ENCODE assay signal across 15 cellular contexts in the genomic region with DNA sequence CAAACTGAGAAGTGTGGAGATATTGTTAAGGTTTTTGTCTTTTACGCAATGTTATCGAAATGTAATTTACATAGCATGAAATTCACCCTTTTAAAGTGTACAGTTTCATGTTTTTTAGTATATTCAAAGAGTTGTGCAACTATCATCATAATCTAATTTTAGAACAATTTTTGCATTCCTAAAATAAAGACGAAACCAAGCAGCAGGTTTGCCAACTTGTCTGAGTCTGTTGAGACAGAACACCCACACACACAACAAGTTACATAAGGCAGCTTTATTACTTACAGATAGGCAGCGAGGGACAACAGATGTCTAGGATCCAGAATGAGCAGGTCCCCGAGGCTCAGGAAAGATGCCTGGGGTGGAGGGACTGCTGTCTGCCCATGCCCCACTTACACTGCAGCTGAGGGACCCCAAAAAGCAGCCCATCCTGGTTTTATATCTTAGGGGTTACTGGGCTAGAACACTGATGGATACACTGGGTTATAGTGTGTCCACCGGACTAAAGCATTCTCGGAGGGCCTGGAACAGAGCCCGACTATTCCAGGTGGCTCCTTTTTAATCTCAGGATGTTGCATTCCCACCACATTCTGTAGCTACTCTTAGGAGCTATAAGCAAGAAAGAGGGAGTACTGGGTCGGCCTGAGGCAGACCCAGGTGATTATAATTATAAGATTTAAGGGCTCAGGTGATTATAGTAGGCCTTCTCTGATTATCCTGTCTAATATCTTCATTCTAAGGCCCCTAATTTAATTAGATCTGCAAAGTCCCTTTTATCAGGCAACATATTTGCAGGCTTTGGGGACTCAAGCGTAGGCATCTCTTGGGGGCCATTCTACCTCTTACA.
DNase-seq lines count a peak whose midpoint lies in the region; TF ChIP-seq lines count a peak whose summit lies in the region.
"Had no signal": no experiment of that assay in that cellular context is flagged by ENCODE, and none has a peak within 500 bp of the region (broad histone marks: within the 10 kb centered on the region; RNA-seq: fewer than 3 reads in every experiment).

No MANE protein-coding gene starts in this region.

- H3K4me3 ChIP-seq in AG09309 (ENCODE audit: control insufficient read depth, low read depth, low read length): no peak overlapping the region; the same call in 1 of the 2 replicates
- H3K4me3 ChIP-seq in GM12865 (ENCODE audit: low read depth, low read length): no peak overlapping the region
- H3K4me3 ChIP-seq in adipocyte (ENCODE audit: low read length): peak overlapping the region; percentile 65
- no peak overlapping the region for H3K4me3 ChIP-seq in fibroblast of villous mesenchyme (ENCODE audit: low read depth, low read length)
- H3K4me3 ChIP-seq in endodermal cell (ENCODE audit: low read length): no peak overlapping the region
- H3K4me3 ChIP-seq: BLaER1 treated with 17β-estradiol and CSF1 and Interleukin-3, amounts not matched to agents 10 nM and 100 nM; K562 had no signal

- no peaks in the 10 kb centered on the region for H3K27me3 Mint-ChIP-seq in endodermal cell (ENCODE audit: insufficient read depth)
- H3K27me3 Mint-ChIP-seq in immature natural killer cell (ENCODE audit: low read depth in 3 of 3): no peaks in the 10 kb centered on the region

- WGBS in endodermal cell (ENCODE audit: insufficient coverage in 1 of 2, insufficient read length in 1 of 2), 2 experiments: 93 to 96% methylated on average over 5 to 8 of the region's 10 CpGs

- H3K36me3 ChIP-seq in adipocyte (ENCODE audit: control insufficient read depth, insufficient read depth, low read length, severe bottlenecking): no peaks in the 10 kb centered on the region
- H3K36me3 ChIP-seq in endodermal cell (ENCODE audit: control insufficient read depth, insufficient read depth, low read length): no peaks in the 10 kb centered on the region
- H3K36me3 ChIP-seq: BLaER1 treated with 17β-estradiol and CSF1 and Interleukin-3, amounts not matched to agents 10 nM and 100 nM had no signal

- H3K9me3 ChIP-seq in adipocyte (ENCODE audit: control insufficient read depth, low read length): no peaks in the 10 kb centered on the region
- H3K9me3 ChIP-seq in endodermal cell (ENCODE audit: control insufficient read depth, low read length): no peaks in the 10 kb centered on the region
- H3K9me3 ChIP-seq: BLaER1 treated with 17β-estradiol and CSF1 and Interleukin-3, amounts not matched to agents 10 nM and 100 nM had no signal

- H3K27ac ChIP-seq in endodermal cell (ENCODE audit: low read depth, low read length): no peak overlapping the region
- H3K27ac ChIP-seq: BLaER1 treated with 17β-estradiol and CSF1 and Interleukin-3, amounts not matched to agents 10 nM and 100 nM had no signal

- H3K4me3 Mint-ChIP-seq in endodermal cell: no peak overlapping the region
- H3K4me3 Mint-ChIP-seq in immature natural killer cell: no peak overlapping the region
- H3K4me3 Mint-ChIP-seq: activated CD8-positive, alpha-beta T cell treated with anti-CD3 and anti-CD28 coated beads, Interleukin-2, amount 10 ng/mL, durations not matched to agents 7 days and 5 days; natural killer cell; type B pancreatic cell had no signal

- H3K27ac Mint-ChIP-seq in endodermal cell (no peak overlapping the region), immature natural killer cell (no peak overlapping the region)
- H3K27ac Mint-ChIP-seq: activated CD8-positive, alpha-beta T cell treated with anti-CD3 and anti-CD28 coated beads, Interleukin-2, amount 10 ng/mL, durations not matched to agents 7 days and 5 days; natural killer cell; type B pancreatic cell had no signal

- H3K36me3 Mint-ChIP-seq in endodermal cell (ENCODE audit: low read depth) (no peaks in the 10 kb centered on the region), immature natural killer cell (no peaks in the 10 kb centered on the region)
- H3K36me3 Mint-ChIP-seq: natural killer cell, type B pancreatic cell had no signal

- no peaks in the 10 kb centered on the region for H3K9me3 Mint-ChIP-seq in endodermal cell
- H3K9me3 Mint-ChIP-seq in immature natural killer cell: peaks cover 0 to 9% (median 3%) of the 10 kb centered on the region in 6 donors
- H3K9me3 Mint-ChIP-seq: type B pancreatic cell had no signal

- no peaks in the 10 kb centered on the region for H3K27me3 ChIP-seq in adipocyte (replicated peaks; ENCODE audit: control insufficient read depth, insufficient read depth, low read length)
- no peaks in the 10 kb centered on the region for H3K27me3 ChIP-seq in endodermal cell (ENCODE audit: control insufficient read depth, insufficient read depth, low read length, poor library complexity, severe bottlenecking)
- H3K27me3 ChIP-seq: BLaER1 treated with 17β-estradiol and CSF1 and Interleukin-3, amounts not matched to agents 10 nM and 100 nM had no signal

- DNase-seq in AG09309 (ENCODE audit: low read depth) (peak; percentile 70), GM12865 (ENCODE audit: low read depth) (peak; percentile 3), adipocyte (ENCODE audit: low read depth) (peak; percentile 95), fibroblast of villous mesenchyme (ENCODE audit: low read depth) (peak; percentile 58), DMS79 (lab: John Stamatoyannopoulos, UW) (no peak), endodermal cell (no peak), immature natural killer cell (no peak)
- DNase-seq in stimulated activated CD4-positive, alpha-beta T cell treated with anti-CD3 and anti-CD28 coated beads, Interleukin-4, amount 100 ng/mL, for 4 hours: no peak
- DNase-seq: activated CD8-positive, alpha-beta T cell treated with anti-CD3 and anti-CD28 coated beads, Interleukin-2, amount 10 ng/mL, durations not matched to agents 7 days and 5 days; activated effector memory CD4-positive, alpha-beta T cell treated with anti-CD3 and anti-CD28 coated beads, Interleukin-2, amount 50 U/mL, for 16 hours; left ventricle myocardium superior; natural killer cell had no signal

- H3K4me1 Mint-ChIP-seq in endodermal cell: no peaks in the 10 kb centered on the region
- H3K4me1 Mint-ChIP-seq in immature natural killer cell: no peaks in the 10 kb centered on the region
- H3K4me1 Mint-ChIP-seq: natural killer cell had no signal

- H3K9ac ChIP-seq in adipocyte (ENCODE audit: low read length): no peak overlapping the region
- no peak overlapping the region for H3K9ac ChIP-seq in endodermal cell (ENCODE audit: extremely low read depth, low read length, poor library complexity, severe bottlenecking)
- H3K9ac ChIP-seq: BLaER1 treated with 17β-estradiol and CSF1 and Interleukin-3, amounts not matched to agents 10 nM and 100 nM had no signal

- TF ChIP-seq CTCF in AG09309 (IDR thresholded peaks at IDR 0.05; ENCODE audit: control insufficient read depth, insufficient read depth, low read depth, low read length, missing control alignments) (no peak), GM12865 (IDR thresholded peaks at IDR 0.05; ENCODE audit: insufficient read depth, low read depth, low read length, missing control alignments) (no peak), fibroblast of villous mesenchyme (IDR thresholded peaks at IDR 0.05; ENCODE audit: insufficient read depth, low read depth, low read length) (no peak), endodermal cell (conservative IDR thresholded peaks at IDR 0.05) (no peak)

- H3K4me1 ChIP-seq in adipocyte (ENCODE audit: control insufficient read depth, insufficient read depth, low read length) (peaks cover 12% of the 10 kb centered on the region), endodermal cell (ENCODE audit: control insufficient read depth, insufficient read depth, low read length) (no peaks in the 10 kb centered on the region)

Comparison
In these comparisons a context has a peak if more than half of its experiments do, and no peak if none do; other contexts are left out.
1. DNase-seq: peak in AG09309 (single experiment), GM12865 (single experiment), adipocyte (single experiment) and fibroblast of villous mesenchyme (single experiment); none in DMS79 (single experiment), endodermal cell (single experiment), stimulated activated CD4-positive, alpha-beta T cell treated with anti-CD3 and anti-CD28 coated beads, Interleukin-4, amount 100 ng/mL, for 4 hours (0 of 2) and immature natural killer cell (0 of 3).